In genomic region chr9:122053951-122054350, GRCh38 we compare ENCODE assay signal across 1 cellular context.
A peak's percentile ranks its signal among the peaks of the same experiment; 100 is the strongest.
TF ChIP-seq lines count a peak whose summit lies in the region.

No MANE protein-coding gene starts in this region.

TF ChIP-seq in SK-N-SH treated with all-trans-retinoic acid at 6 μM for 48 hours, 23 proteins besides CTCF, POLR2A, EP300 and RAD21 (continued from another document):
- TF ChIP-seq PATZ1 (CRISPR knock-in tag; IDR thresholded peaks at IDR 0.05; ENCODE audit: borderline replicate concordance) = no peak
- TF ChIP-seq ISL1 (CRISPR knock-in tag; IDR thresholded peaks at IDR 0.05) = peak; percentile 57
TF ChIP-seq in SK-N-SH treated with all-trans-retinoic acid at 6 μM for 48 hours: peak in this region for 3.
